ENCODE assay signal across 8 cellular contexts in genomic region chr16:70065746-70066658, GRCh38. TPM values are rescaled to one million over a fixed set of nuclear protein-coding genes. Genes with fewer than 3 reads are reported as not detected.
DNase-seq lines count a peak whose midpoint lies in the region; ATAC-seq, FAIRE-seq and TF ChIP-seq lines count a peak whose summit lies in the region.
"Not testable (repeated sequence)": the region's sequence is repeated elsewhere in the genome, so short reads cannot be mapped to it uniquely, and the experiment has no call there.

No MANE protein-coding gene starts in this region.

- H3K9me3 Mint-ChIP-seq in WTC11: not testable (repeated sequence)

- not testable (repeated sequence) for H3K27me3 Mint-ChIP-seq in WTC11 (ENCODE audit: low read depth)

- ATAC-seq in GM19035 (IDR thresholded peaks at IDR 0.05; ENCODE audit: unreplicated experiment): peak; percentile 93
- ATAC-seq in HG03280 (IDR thresholded peaks at IDR 0.05; ENCODE audit: unreplicated experiment): peak; percentile 96
- peak; percentile 93 for ATAC-seq in WTC11

- H3K36me3 ChIP-seq in bronchial epithelial cell (ENCODE audit: control insufficient read depth, insufficient read depth, low read length): not testable (repeated sequence)

- not testable (repeated sequence) for FAIRE-seq in bronchial epithelial cell (lab: Jason Lieb, UNC)

- H3K4me3 ChIP-seq in AG10803 (ENCODE audit: low read length) (peak overlapping the region; percentile 68), bronchial epithelial cell (ENCODE audit: low read depth, low read length) (peak overlapping the region; percentile 56)

- not testable (repeated sequence) for H3K36me3 Mint-ChIP-seq in WTC11

- H3K4me1 Mint-ChIP-seq in WTC11: peaks cover 13% of the 10 kb centered on the region

- H3K4me3 Mint-ChIP-seq in WTC11: peak overlapping the region; percentile 71

- POLR2A ChIA-PET in WTC11 (lab: Charles Lee): not testable (repeated sequence)

- DNase-seq in AG10803 (ENCODE audit: low read depth): peak; percentile 78
- DNase-seq in NCI-H2227 treated with DMSO at 0.1 percent for 48 hours (lab: John Stamatoyannopoulos, UW): peak; percentile 28
- peak; percentile 94 for DNase-seq in WTC11 (ENCODE audit: low spot score)
- DNase-seq in bronchial epithelial cell (ENCODE audit: low read depth): peak; percentile 58
- peak; percentile 69 for DNase-seq in inferior parietal cortex (ENCODE audit: extremely low spot score)
- DNase-seq in smooth muscle cell of the brain vasculature (ENCODE audit: low read depth, low spot score): peak; percentile 52

- not testable (repeated sequence) for H3K27ac Mint-ChIP-seq in WTC11

- not testable (repeated sequence) for H3K27me3 ChIP-seq in bronchial epithelial cell (ENCODE audit: control insufficient read depth, insufficient read depth, low read length)

- CTCF ChIA-PET in WTC11 (lab: Charles Lee): not testable (repeated sequence)

- not testable (repeated sequence) for TF ChIP-seq CTCF in AG10803 (conservative IDR thresholded peaks at IDR 0.05; ENCODE audit: low read length); WTC11 (IDR thresholded peaks at IDR 0.05); bronchial epithelial cell (IDR thresholded peaks at IDR 0.05; ENCODE audit: insufficient read depth, low read length, severe bottlenecking)

TF ChIP-seq in WTC11, 78 proteins besides CTCF, POLR2A, EP300 and RAD21:
- TF ChIP-seq FOXK1 (CRISPR knock-in tag; IDR thresholded peaks at IDR 0.05) (0 out of 2 replicates have a peak, but pooled peaks have one; percentile 18), SP1 (CRISPR knock-in tag; conservative IDR thresholded peaks at IDR 0.05) (peak; percentile 47; the same call in 1 of the 2 replicates), ETV6 (CRISPR knock-in tag; IDR thresholded peaks at IDR 0.05) (peak; percentile 19; the same call in 1 of the 2 replicates), ARID4B (CRISPR knock-in tag; IDR thresholded peaks at IDR 0.05; ENCODE audit: borderline replicate concordance) (peak; percentile 23; the same call in 1 of the 2 replicates), USF2 (CRISPR knock-in tag; IDR thresholded peaks at IDR 0.05) (0 out of 2 replicates have a peak, but pooled peaks have one; percentile 10)
TF ChIP-seq in WTC11: peak in this region for 5; not testable (repeated sequence) for 73.

RNA-seq across cellular contexts. Expression of gene PDPR, which starts 48.1 kb away (rescaled TPM):
- 27.8 to 30.3 TPM (median 28.5 TPM) in 3 replicates for total RNA-seq in WTC11 (2021)
- total RNA-seq in bronchial epithelial cell: 4.1 and 8.4 TPM in 2 replicates

Comparison
In these comparisons a context has a peak if more than half of its experiments do, and no peak if none do; other contexts are left out.
1. Peak in every context shown above with its lines: DNase-seq, ATAC-seq and H3K4me3 ChIP-seq.
2. DNase-seq: peak in every context shown above with its lines; median percentile 94 in WTC11; 78 in AG10803; 69 in inferior parietal cortex; 58 in bronchial epithelial cell; 52 in smooth muscle cell of the brain vasculature; 28 in NCI-H2227 treated with DMSO at 0.1 percent for 48 hours.